ENCODE assay signal across 13 cellular contexts in the genomic region with DNA sequence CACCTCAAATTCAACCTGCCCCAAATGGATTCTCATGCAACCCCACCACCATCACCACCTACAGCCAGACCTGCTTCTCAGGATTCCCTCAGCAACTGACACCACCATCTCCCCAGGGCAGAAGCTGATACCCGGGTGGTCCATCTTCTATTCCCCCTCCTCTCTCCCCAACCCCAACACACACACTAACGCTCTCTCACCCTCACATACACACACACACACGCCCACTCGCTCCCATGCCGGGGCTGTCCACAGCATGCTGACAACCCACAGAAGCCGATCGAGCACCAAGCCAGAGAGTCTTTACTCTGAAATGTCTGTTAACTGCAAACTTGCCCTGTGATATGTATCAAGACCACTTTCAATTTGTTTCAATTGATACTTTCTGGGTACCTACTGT. TPM values are rescaled to one million over a fixed set of nuclear protein-coding genes. Genes with fewer than 3 reads are reported as not detected.
DNase-seq lines count a peak whose midpoint lies in the region; ATAC-seq and TF ChIP-seq lines count a peak whose summit lies in the region.
"Had no signal": no experiment of that assay in that cellular context is flagged by ENCODE, and none has a peak within 500 bp of the region (broad histone marks: within the 10 kb centered on the region; RNA-seq: fewer than 3 reads in every experiment).

No MANE protein-coding gene starts in this region.

- H3K36me3 ChIP-seq in mesenchymal stem cell (ENCODE audit: control insufficient read depth in 1 of 2, insufficient read depth in 2 of 2, low read depth in 1 of 2, low read length in 2 of 2) (peaks cover 10 to 12% of the 10 kb centered on the region in 2 experiments), tibial artery (peaks cover 6 to 14% (median 14%) of the 10 kb centered on the region in 3 donors), GM23338 (ENCODE audit: insufficient read depth) (no peaks in the 10 kb centered on the region)
- H3K36me3 ChIP-seq: SJSA1 had no signal

- H3K4me3 Mint-ChIP-seq in activated naive CD4-positive, alpha-beta T cell treated with anti-CD3 and anti-CD28 coated beads, Interleukin-2, amount 50 U/mL, for 24 hours = peak overlapping the region; percentile 24
- no peak overlapping the region for H3K4me3 Mint-ChIP-seq in activated CD8-positive, alpha-beta T cell treated with anti-CD3 and anti-CD28 coated beads for 36 hours
- no peak overlapping the region for H3K4me3 Mint-ChIP-seq in GM23338
- H3K4me3 Mint-ChIP-seq: WTC11 had no signal

- peaks cover 40% of the 10 kb centered on the region for H3K4me1 ChIP-seq in mesenchymal stem cell (ENCODE audit: control insufficient read depth, insufficient read depth, low read depth, low read length)
- H3K4me1 ChIP-seq in tibial artery = peaks cover 0 to 90% (median 72%) of the 10 kb centered on the region in 4 donors
- no peaks in the 10 kb centered on the region for H3K4me1 ChIP-seq in GM23338 (ENCODE audit: insufficient read depth)
- H3K4me1 ChIP-seq: SJSA1 had no signal

- no peaks in the 10 kb centered on the region for H3K9me2 ChIP-seq in GM23338 (ENCODE audit: insufficient read depth)

- H2AK5ac ChIP-seq in mesenchymal stem cell (ENCODE audit: low read length, severe bottlenecking) = peak overlapping the region; percentile 16

- H2AFZ ChIP-seq in mesenchymal stem cell (ENCODE audit: low read depth, low read length) (no peak overlapping the region), GM23338 (no peak overlapping the region)

- H3K27me3 ChIP-seq in mesenchymal stem cell (ENCODE audit: control insufficient read depth in 1 of 2, insufficient read depth in 1 of 2, low read length in 2 of 2) = no peaks in the 10 kb centered on the region
- H3K27me3 ChIP-seq in tibial artery = no peaks in the 10 kb centered on the region
- no peaks in the 10 kb centered on the region for H3K27me3 ChIP-seq in GM23338 (ENCODE audit: insufficient read depth)
- H3K27me3 ChIP-seq: SJSA1 had no signal

- POLR2A ChIA-PET in activated CD8-positive, alpha-beta T cell treated with anti-CD3 and anti-CD28 coated beads for 36 hours (lab: Charles Lee) = interaction anchor here (0.7 to 2.9 kb wide), 4 partner anchors 10 to 24 kb away, joined by 3 to 7 read pairs (median 4); no protein-coding TSS in a partner anchor

- no peak overlapping the region for H2BK5ac ChIP-seq in mesenchymal stem cell (ENCODE audit: low read depth, low read length, poor library complexity, severe bottlenecking)

- H3K14ac ChIP-seq in mesenchymal stem cell (ENCODE audit: low read length in 2 of 2) = peak overlapping the region in 1 of 2 experiments; percentile 61

- intact Hi-C loops in activated CD8-positive, alpha-beta T cell treated with anti-CD3 and anti-CD28 coated beads for 36 hours (cut with micrococcal nuclease) = no loop called here
- intact Hi-C loops in tibial artery (cut with DNase I; ENCODE audit: low total_unique reads) = no loop called here

- H2BK120ac ChIP-seq in mesenchymal stem cell (ENCODE audit: low read depth, low read length) = no peak overlapping the region

- H3K27ac ChIP-seq in mesenchymal stem cell (ENCODE audit: low read length, poor library complexity, severe bottlenecking) = no peak overlapping the region
- peak overlapping the region; percentile 62 to 67 for H3K27ac ChIP-seq in tibial artery
- H3K27ac ChIP-seq in GM23338 (ENCODE audit: low read depth) = no peak overlapping the region
- H3K27ac ChIP-seq: SJSA1 had no signal

- H3K27me3 Mint-ChIP-seq in activated naive CD4-positive, alpha-beta T cell treated with anti-CD3 and anti-CD28 coated beads, Interleukin-2, amount 50 U/mL, for 24 hours = no peaks in the 10 kb centered on the region
- H3K27me3 Mint-ChIP-seq in activated CD8-positive, alpha-beta T cell treated with anti-CD3 and anti-CD28 coated beads for 36 hours = no peaks in the 10 kb centered on the region
- H3K27me3 Mint-ChIP-seq in GM23338 (ENCODE audit: insufficient read depth, low read depth, poor library complexity) = no peaks in the 10 kb centered on the region

- no peak overlapping the region for H4K91ac ChIP-seq in mesenchymal stem cell (ENCODE audit: low read length)

- H3K9me3 ChIP-seq in mesenchymal stem cell (ENCODE audit: control insufficient read depth, low read length) = no peaks in the 10 kb centered on the region
- H3K9me3 ChIP-seq in tibial artery = no peaks in the 10 kb centered on the region
- H3K9me3 ChIP-seq: SJSA1 had no signal

- no peak overlapping the region for H3K18ac ChIP-seq in mesenchymal stem cell (ENCODE audit: low read depth in 1 of 2, low read length in 2 of 2)

- H3K36me3 Mint-ChIP-seq in activated naive CD4-positive, alpha-beta T cell treated with anti-CD3 and anti-CD28 coated beads, Interleukin-2, amount 50 U/mL, for 24 hours = peaks cover 2% of the 10 kb centered on the region
- H3K36me3 Mint-ChIP-seq in activated CD8-positive, alpha-beta T cell treated with anti-CD3 and anti-CD28 coated beads for 36 hours (ENCODE audit: low read depth) = peaks cover 19% of the 10 kb centered on the region
- H3K36me3 Mint-ChIP-seq in GM23338 (ENCODE audit: low read depth) = no peaks in the 10 kb centered on the region
- H3K36me3 Mint-ChIP-seq: WTC11 had no signal

- no peak overlapping the region for H3K4me3 ChIP-seq in mesenchymal stem cell (ENCODE audit: insufficient read depth in 1 of 2, low read depth in 1 of 2, low read length in 2 of 2)
- H3K4me3 ChIP-seq in tibial artery = no peak overlapping the region
- H3K4me3 ChIP-seq in GM23338 = no peak overlapping the region
- H3K4me3 ChIP-seq: SJSA1, skin epidermis had no signal

- CTCF ChIA-PET in activated CD8-positive, alpha-beta T cell treated with anti-CD3 and anti-CD28 coated beads for 36 hours (lab: Charles Lee) = no interaction called here

- H3F3A ChIP-seq in GM23338 (replicated peaks; ENCODE audit: low read depth) = no peaks in the 10 kb centered on the region

- DNase-seq in activated naive CD4-positive, alpha-beta T cell (lab: John Stamatoyannopoulos, UW) = no peak
- DNase-seq in activated CD8-positive, alpha-beta T cell treated with anti-CD3 and anti-CD28 coated beads for 36 hours = peak; percentile 28
- no peak for DNase-seq in mesenchymal stem cell
- DNase-seq in tibial artery = peak in 1 of 2 donors; percentile 58
- DNase-seq in GM23338 (ENCODE audit: low spot score) = no peak
- DNase-seq in amygdala (lab: John Stamatoyannopoulos, UW) = no peak
- no peak for DNase-seq in activated gamma-delta T cell (lab: John Stamatoyannopoulos, UW)
- DNase-seq: cortex of kidney, NCI-H1694 had no signal

- peak overlapping the region; percentile 83 for H3K27ac Mint-ChIP-seq in activated naive CD4-positive, alpha-beta T cell treated with anti-CD3 and anti-CD28 coated beads, Interleukin-2, amount 50 U/mL, for 24 hours
- H3K27ac Mint-ChIP-seq in activated CD8-positive, alpha-beta T cell treated with anti-CD3 and anti-CD28 coated beads for 36 hours = peak overlapping the region; percentile 77
- no peak overlapping the region for H3K27ac Mint-ChIP-seq in GM23338

- no peak overlapping the region for H2BK15ac ChIP-seq in mesenchymal stem cell (ENCODE audit: low read depth, poor library complexity, severe bottlenecking)

- no peak overlapping the region for H4K8ac ChIP-seq in mesenchymal stem cell (ENCODE audit: low read length)

- H3K4ac ChIP-seq in mesenchymal stem cell (ENCODE audit: low read depth in 1 of 2, low read length in 2 of 2) = no peak overlapping the region

- H3K79me2 ChIP-seq in GM23338 (replicated peaks; ENCODE audit: insufficient read depth) = peaks cover 2% of the 10 kb centered on the region; the same call in 1 of the 2 replicates

- H2BK12ac ChIP-seq in mesenchymal stem cell (ENCODE audit: low read length in 2 of 2) = no peak overlapping the region

- H4K20me1 ChIP-seq in GM23338 (replicated peaks; ENCODE audit: insufficient read depth) = no peaks in the 10 kb centered on the region; the same call in 1 of the 2 replicates

- ATAC-seq in activated CD8-positive, alpha-beta T cell treated with anti-CD3 and anti-CD28 coated beads for 36 hours = no peak
- ATAC-seq in GM23338 = no peak

- peaks cover 27% of the 10 kb centered on the region for H3K79me1 ChIP-seq in mesenchymal stem cell (replicated peaks; ENCODE audit: low read length, poor library complexity, severe bottlenecking)

- no peak for TF ChIP-seq CTCF in activated CD8-positive, alpha-beta T cell treated with anti-CD3 and anti-CD28 coated beads for 36 hours (IDR thresholded peaks at IDR 0.05)
- no peak for TF ChIP-seq CTCF in tibial artery (IDR thresholded peaks at IDR 0.05)
- no peak for TF ChIP-seq CTCF in GM23338 (conservative IDR thresholded peaks at IDR 0.05; ENCODE audit: low read depth in 2 of 2)

- no peak overlapping the region for H3K4me2 ChIP-seq in mesenchymal stem cell (ENCODE audit: low read length, poor library complexity, severe bottlenecking)
- H3K4me2 ChIP-seq in GM23338 = no peak overlapping the region

- no peaks in the 10 kb centered on the region for H3K9me3 Mint-ChIP-seq in activated naive CD4-positive, alpha-beta T cell treated with anti-CD3 and anti-CD28 coated beads, Interleukin-2, amount 50 U/mL, for 24 hours
- H3K9me3 Mint-ChIP-seq in activated CD8-positive, alpha-beta T cell treated with anti-CD3 and anti-CD28 coated beads for 36 hours = no peaks in the 10 kb centered on the region
- H3K9me3 Mint-ChIP-seq in GM23338 = no peaks in the 10 kb centered on the region
- H3K9me3 Mint-ChIP-seq: WTC11 had no signal

- H3K4me1 Mint-ChIP-seq in activated naive CD4-positive, alpha-beta T cell treated with anti-CD3 and anti-CD28 coated beads, Interleukin-2, amount 50 U/mL, for 24 hours = peaks cover 84% of the 10 kb centered on the region
- peaks cover 83% of the 10 kb centered on the region for H3K4me1 Mint-ChIP-seq in activated CD8-positive, alpha-beta T cell treated with anti-CD3 and anti-CD28 coated beads for 36 hours (ENCODE audit: low read depth)
- peaks cover 10% of the 10 kb centered on the region for H3K4me1 Mint-ChIP-seq in GM23338

- H3K23ac ChIP-seq in mesenchymal stem cell (ENCODE audit: low read length in 2 of 2) = no peak overlapping the region

- 98% methylated on average over 7 of the region's 7 CpGs for WGBS in mesenchymal stem cell

- H3K9ac ChIP-seq in mesenchymal stem cell (ENCODE audit: low read length) = no peak overlapping the region

TF ChIP-seq in GM23338, 12 proteins besides CTCF, POLR2A, EP300 and RAD21:
- no peak for TF ChIP-seq NANOG (IDR thresholded peaks at IDR 0.05; ENCODE audit: borderline replicate concordance)

RNA-seq across cellular contexts. Expression of gene B4GALT1, which starts 28.4 kb away (rescaled TPM):
- total RNA-seq in activated CD8-positive, alpha-beta T cell treated with anti-CD3 and anti-CD28 coated beads for 36 hours = 10 to 100 TPM; 41.2 to 41.4 TPM
- polyA plus RNA-seq in mesenchymal stem cell (2013, experiment 1 of 2) = 58.5 TPM
- polyA plus RNA-seq in mesenchymal stem cell (2013, experiment 2 of 2) = 58.1 TPM
- total RNA-seq in GM23338 (2014; rRNA removed; shearing (Covaris generic)) = 14.7 and 15.8 TPM in 2 replicates
- polyA plus RNA-seq in GM23338 (2016; fragmentation: Nextera tagmentation; extraction: Ambion mirVana) = 6.3 and 7.0 TPM in 2 replicates

Comparison
In these comparisons a context has a peak if more than half of its experiments do, and no peak if none do; other contexts are left out.
1. H3K27ac ChIP-seq: peak in tibial artery (2 of 2); none in mesenchymal stem cell (single experiment) and GM23338 (single experiment).